Comparison of ENCODE assay signal across 1 cellular context in genomic region chr7:7566651-7567611, GRCh38.
TF ChIP-seq lines count a peak whose summit lies in the region.

MIOS (plus strand) TSS chr7:7566884; CDS start chr7:7572476, 5,592 bp downstream.

TF ChIP-seq in HepG2, 621 proteins besides CTCF, POLR2A, EP300 and RAD21 (continued from another document):
- TF ChIP-seq, protein P1, sequence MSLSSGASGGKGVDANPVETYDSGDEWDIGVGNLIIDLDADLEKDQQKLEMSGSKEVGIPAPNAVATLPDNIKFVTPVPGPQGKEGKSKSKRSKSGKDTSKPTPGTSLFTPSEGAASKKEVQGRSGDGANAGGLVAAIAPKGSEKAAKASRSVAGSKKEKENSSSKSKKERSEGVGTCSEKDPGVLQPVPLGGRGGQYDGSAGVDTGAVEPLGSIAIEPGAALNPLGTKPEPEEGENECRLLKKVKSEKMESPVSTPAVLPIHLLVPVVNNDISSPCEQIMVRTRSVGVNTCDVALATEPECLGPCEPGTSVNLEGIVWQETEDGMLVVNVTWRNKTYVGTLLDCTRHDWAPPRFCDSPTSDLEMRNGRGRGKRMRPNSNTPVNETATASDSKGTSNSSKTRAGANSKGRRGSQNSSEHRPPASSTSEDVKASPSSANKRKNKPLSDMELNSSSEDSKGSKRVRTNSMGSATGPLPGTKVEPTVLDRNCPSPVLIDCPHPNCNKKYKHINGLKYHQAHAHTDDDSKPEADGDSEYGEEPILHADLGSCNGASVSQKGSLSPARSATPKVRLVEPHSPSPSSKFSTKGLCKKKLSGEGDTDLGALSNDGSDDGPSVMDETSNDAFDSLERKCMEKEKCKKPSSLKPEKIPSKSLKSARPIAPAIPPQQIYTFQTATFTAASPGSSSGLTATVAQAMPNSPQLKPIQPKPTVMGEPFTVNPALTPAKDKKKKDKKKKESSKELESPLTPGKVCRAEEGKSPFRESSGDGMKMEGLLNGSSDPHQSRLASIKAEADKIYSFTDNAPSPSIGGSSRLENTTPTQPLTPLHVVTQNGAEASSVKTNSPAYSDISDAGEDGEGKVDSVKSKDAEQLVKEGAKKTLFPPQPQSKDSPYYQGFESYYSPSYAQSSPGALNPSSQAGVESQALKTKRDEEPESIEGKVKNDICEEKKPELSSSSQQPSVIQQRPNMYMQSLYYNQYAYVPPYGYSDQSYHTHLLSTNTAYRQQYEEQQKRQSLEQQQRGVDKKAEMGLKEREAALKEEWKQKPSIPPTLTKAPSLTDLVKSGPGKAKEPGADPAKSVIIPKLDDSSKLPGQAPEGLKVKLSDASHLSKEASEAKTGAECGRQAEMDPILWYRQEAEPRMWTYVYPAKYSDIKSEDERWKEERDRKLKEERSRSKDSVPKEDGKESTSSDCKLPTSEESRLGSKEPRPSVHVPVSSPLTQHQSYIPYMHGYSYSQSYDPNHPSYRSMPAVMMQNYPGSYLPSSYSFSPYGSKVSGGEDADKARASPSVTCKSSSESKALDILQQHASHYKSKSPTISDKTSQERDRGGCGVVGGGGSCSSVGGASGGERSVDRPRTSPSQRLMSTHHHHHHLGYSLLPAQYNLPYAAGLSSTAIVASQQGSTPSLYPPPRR (CRISPR knock-in tag; IDR thresholded peaks at IDR 0.05; ENCODE audit: borderline replicate concordance), result no peak
- TF ChIP-seq ZNF230 (CRISPR knock-in tag; IDR thresholded peaks at IDR 0.05), result 0 out of 2 replicates have a peak, but pooled peaks have one; percentile 35
- TF ChIP-seq SOX6 (IDR thresholded peaks at IDR 0.05), result no peak
- TF ChIP-seq SOX6 (CRISPR knock-in tag; IDR thresholded peaks at IDR 0.05), result 0 out of 2 replicates have a peak, but pooled peaks have one; percentile 10
- 0 out of 2 replicates have a peak, but pooled peaks have one; percentile 50 for TF ChIP-seq ZMAT3 (CRISPR knock-in tag; conservative IDR thresholded peaks at IDR 0.05)
- peak; percentile 69; the same call in 1 of the 2 replicates for TF ChIP-seq ZSCAN29 (CRISPR knock-in tag; conservative IDR thresholded peaks at IDR 0.05)
- TF ChIP-seq ATF7 (IDR thresholded peaks at IDR 0.05), result no peak
- TF ChIP-seq ATF7 (CRISPR knock-in tag; IDR thresholded peaks at IDR 0.05), result no peak
- TF ChIP-seq KLF6 (CRISPR knock-in tag; IDR thresholded peaks at IDR 0.05), result 0 out of 2 replicates have a peak, but pooled peaks have one; percentile 12
- no peak for TF ChIP-seq TRIM24 (CRISPR knock-in tag; IDR thresholded peaks at IDR 0.05)
- peak; percentile 93 for TF ChIP-seq ZFY (CRISPR knock-in tag; IDR thresholded peaks at IDR 0.05)
- no peak for TF ChIP-seq SNAPC2 (CRISPR knock-in tag; IDR thresholded peaks at IDR 0.05)
- 0 out of 2 replicates have a peak, but pooled peaks have one; percentile 13 for TF ChIP-seq SOX5 (CRISPR knock-in tag; IDR thresholded peaks at IDR 0.05; ENCODE audit: borderline replicate concordance)
- peak; percentile 19; the same call in 1 of the 2 replicates for TF ChIP-seq RARA (CRISPR knock-in tag; IDR thresholded peaks at IDR 0.05)
- TF ChIP-seq ZNF430 (CRISPR knock-in tag; IDR thresholded peaks at IDR 0.05), result peak; percentile 47; the same call in 1 of the 2 replicates
- 0 out of 2 replicates have a peak, but pooled peaks have one; percentile 24 for TF ChIP-seq TOPORS (CRISPR knock-in tag; IDR thresholded peaks at IDR 0.05)
- 0 out of 2 replicates have a peak, but pooled peaks have one; percentile 29 for TF ChIP-seq SIN3B (IDR thresholded peaks at IDR 0.05; ENCODE audit: low read length)
- 0 out of 2 replicates have a peak, but pooled peaks have one; percentile 29 for TF ChIP-seq ZNF556 (CRISPR knock-in tag; IDR thresholded peaks at IDR 0.05; ENCODE audit: borderline replicate concordance)
- TF ChIP-seq ZC3H13 (CRISPR knock-in tag; IDR thresholded peaks at IDR 0.05), result no peak
- TF ChIP-seq STAT5B (CRISPR knock-in tag; IDR thresholded peaks at IDR 0.05), result no peak
- no peak; the same call in 1 of the 2 replicates for TF ChIP-seq NFKB2 (CRISPR knock-in tag; IDR thresholded peaks at IDR 0.05; ENCODE audit: borderline replicate concordance)
- TF ChIP-seq IRX3 (CRISPR knock-in tag; IDR thresholded peaks at IDR 0.05; ENCODE audit: borderline replicate concordance, low read depth), result no peak
TF ChIP-seq in HepG2: peak in this region for 121.
